22 cellular contexts compared by ENCODE assay signal in the genomic region with DNA sequence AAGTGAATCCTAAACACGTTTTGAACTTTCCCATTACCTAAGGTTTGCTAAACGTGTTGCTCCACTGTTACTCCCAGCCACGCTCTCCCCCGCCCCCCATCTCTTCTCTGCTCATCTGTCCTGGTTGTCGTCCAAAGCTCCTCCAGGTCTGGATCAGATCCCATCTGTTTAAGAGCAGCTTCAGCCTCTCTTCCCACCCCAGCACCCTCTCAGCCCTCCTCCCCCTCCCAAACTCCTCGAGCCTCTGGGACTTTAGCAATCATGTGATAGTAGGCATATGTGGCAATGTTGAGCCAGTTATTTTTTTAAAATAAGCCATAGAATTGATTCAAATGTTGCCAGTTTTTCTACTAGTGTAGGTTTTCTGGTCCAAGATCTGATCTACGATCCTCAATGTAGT. TPM values are rescaled to one million over a fixed set of nuclear protein-coding genes. Genes with fewer than 3 reads are reported as not detected.
DNase-seq lines count a peak whose midpoint lies in the region; ATAC-seq and TF ChIP-seq lines count a peak whose summit lies in the region.
"Had no signal": no experiment of that assay in that cellular context is flagged by ENCODE, and none has a peak within 500 bp of the region (broad histone marks: within the 10 kb centered on the region; RNA-seq: fewer than 3 reads in every experiment).

No MANE protein-coding gene starts in this region.

- H3K27me3 Mint-ChIP-seq in CD4-positive, alpha-beta T cell: peaks cover 12% of the 10 kb centered on the region
- H3K27me3 Mint-ChIP-seq: activated naive CD4-positive, alpha-beta T cell treated with anti-CD3 and anti-CD28 coated beads, Interleukin-2, amount 50 U/mL, for 24 hours had no signal

- no peak overlapping the region for H3K27ac Mint-ChIP-seq in CD4-positive, alpha-beta T cell
- H3K27ac Mint-ChIP-seq: activated naive CD4-positive, alpha-beta T cell treated with anti-CD3 and anti-CD28 coated beads, Interleukin-2, amount 50 U/mL, for 24 hours; naive thymus-derived CD8-positive, alpha-beta T cell had no signal

- peak; percentile 23 for TF ChIP-seq RAD21 in SK-N-SH (IDR thresholded peaks at IDR 0.05; ENCODE audit: low read length)

- peaks cover 6% of the 10 kb centered on the region for H3K4me1 Mint-ChIP-seq in CD4-positive, alpha-beta T cell (ENCODE audit: low read depth)

- H3K4me3 ChIP-seq in BE2C (ENCODE audit: low read depth, low read length) (peak overlapping the region; percentile 20; the same call in 1 of the 2 replicates), SK-N-SH (ENCODE audit: low read depth in 2 of 2, low read length in 1 of 2) (no peak overlapping the region), left lung (no peak overlapping the region)
- H3K4me3 ChIP-seq: BLaER1 treated with 17β-estradiol and CSF1 and Interleukin-3, amounts not matched to agents 10 nM and 100 nM; pancreas; thoracic aorta had no signal

- no peaks in the 10 kb centered on the region for H3K9me3 Mint-ChIP-seq in CD4-positive, alpha-beta T cell
- H3K9me3 Mint-ChIP-seq: activated naive CD4-positive, alpha-beta T cell treated with anti-CD3 and anti-CD28 coated beads, Interleukin-2, amount 50 U/mL, for 24 hours; naive thymus-derived CD8-positive, alpha-beta T cell had no signal

- H3K36me3 ChIP-seq in BE2C (no peaks in the 10 kb centered on the region), SK-N-SH (replicated peaks in 1 of 2; ENCODE audit: control insufficient read depth in 1 of 2, insufficient read depth in 2 of 2, low read length in 1 of 2) (no peaks in the 10 kb centered on the region), left lung (no peaks in the 10 kb centered on the region)
- H3K36me3 ChIP-seq: BLaER1 treated with 17β-estradiol and CSF1 and Interleukin-3, amounts not matched to agents 10 nM and 100 nM; pancreas; thoracic aorta had no signal

- CTCF ChIA-PET in SK-N-SH (lab: Yijun Ruan, JAX): interaction anchor here (0.7 to 2.5 kb wide), 10 partner anchors 15 to 53 kb away, joined by 3 to 16 read pairs (median 4); a partner anchor contains a TSS
- CTCF ChIA-PET in CD4-positive, alpha-beta T cell (lab: Charles Lee): no interaction called here

- no peaks in the 10 kb centered on the region for H3K36me3 Mint-ChIP-seq in CD4-positive, alpha-beta T cell (ENCODE audit: low read depth)
- H3K36me3 Mint-ChIP-seq: activated naive CD4-positive, alpha-beta T cell treated with anti-CD3 and anti-CD28 coated beads, Interleukin-2, amount 50 U/mL, for 24 hours; naive thymus-derived CD8-positive, alpha-beta T cell had no signal

- TF ChIP-seq EP300 in SK-N-SH (IDR thresholded peaks at IDR 0.05; ENCODE audit: borderline replicate concordance in 1 of 2, low read depth in 1 of 2, low read length in 1 of 2): peak in 1 of 2 experiments; percentile 85; a peak in 2 of 4 replicates

- H3K4me3 Mint-ChIP-seq in CD4-positive, alpha-beta T cell: no peak overlapping the region
- H3K4me3 Mint-ChIP-seq: activated naive CD4-positive, alpha-beta T cell treated with anti-CD3 and anti-CD28 coated beads, Interleukin-2, amount 50 U/mL, for 24 hours; naive thymus-derived CD8-positive, alpha-beta T cell had no signal

- no peak overlapping the region for H2AFZ ChIP-seq in SK-N-SH (ENCODE audit: low read depth)

- H3K4me2 ChIP-seq in SK-N-SH: no peak overlapping the region
- H3K4me2 ChIP-seq: BLaER1 treated with 17β-estradiol and CSF1 and Interleukin-3, amounts not matched to agents 10 nM and 100 nM had no signal

- peaks cover 37% of the 10 kb centered on the region for H3K4me1 ChIP-seq in BE2C
- peaks cover 0 to 21% of the 10 kb centered on the region in 2 experiments; a peak in 2 of 4 replicates for H3K4me1 ChIP-seq in SK-N-SH (ENCODE audit: control insufficient read depth in 1 of 2, insufficient read depth in 2 of 2, low read depth in 1 of 2, low read length in 1 of 2)
- peaks cover 0 to 4% of the 10 kb centered on the region in 2 donors for H3K4me1 ChIP-seq in left lung
- H3K4me1 ChIP-seq: BLaER1 treated with 17β-estradiol and CSF1 and Interleukin-3, amounts not matched to agents 10 nM and 100 nM had no signal

- H3K27me3 ChIP-seq in BE2C (no peaks in the 10 kb centered on the region), SK-N-SH (ENCODE audit: insufficient read depth) (peaks cover 10% of the 10 kb centered on the region; the same call in 1 of the 2 replicates), left lung (no peaks in the 10 kb centered on the region)
- H3K27me3 ChIP-seq in CD4-positive, alpha-beta T cell (ENCODE audit: control insufficient read depth, insufficient read depth, low read length): no peaks in the 10 kb centered on the region
- H3K27me3 ChIP-seq: BLaER1 treated with 17β-estradiol and CSF1 and Interleukin-3, amounts not matched to agents 10 nM and 100 nM; pancreas had no signal

- TF ChIP-seq CTCF in BE2C (IDR thresholded peaks at IDR 0.05; ENCODE audit: low read depth, low read length) (no peak), SK-N-SH (IDR thresholded peaks at IDR 0.05) (no peak), left lung (IDR thresholded peaks at IDR 0.05) (no peak)
- no peak for TF ChIP-seq CTCF in CD4-positive, alpha-beta T cell (IDR thresholded peaks at IDR 0.05)

- H3K79me2 ChIP-seq in SK-N-SH (ENCODE audit: insufficient read depth): no peaks in the 10 kb centered on the region

- H4K20me1 ChIP-seq in SK-N-SH (ENCODE audit: insufficient read depth): no peaks in the 10 kb centered on the region
- H4K20me1 ChIP-seq: BLaER1 treated with 17β-estradiol and CSF1 and Interleukin-3, amounts not matched to agents 10 nM and 100 nM had no signal

- intact Hi-C loops in left lung (cut with DNase I): no loop called here
- intact Hi-C loops in CD4-positive, alpha-beta T cell (cut with DNase I, micrococcal nuclease): no loop called here

- peak overlapping the region in 1 of 2 experiments; percentile 81; a peak in 2 of 4 replicates for H3K27ac ChIP-seq in SK-N-SH (ENCODE audit: low read depth in 2 of 2, low read length in 1 of 2)
- no peak overlapping the region for H3K27ac ChIP-seq in left lung
- no peak overlapping the region for H3K27ac ChIP-seq in CD4-positive, alpha-beta T cell (ENCODE audit: low read depth, low read length)
- H3K27ac ChIP-seq: BLaER1 treated with 17β-estradiol and CSF1 and Interleukin-3, amounts not matched to agents 10 nM and 100 nM; pancreas; thoracic aorta had no signal

- POLR2A ChIA-PET in SK-N-SH (lab: Yijun Ruan, JAX): interaction anchor here (0.9 to 1.2 kb wide), 3 partner anchors 18 to 29 kb away, joined by 3 to 4 read pairs (median 4); a partner anchor contains a TSS
- POLR2A ChIA-PET in CD4-positive, alpha-beta T cell (lab: Charles Lee): no interaction called here

- WGBS in SK-N-SH (ENCODE audit: low lambda C conversion rate): 34% methylated on average over 7 of the region's 7 CpGs

- DNase-seq in BE2C (peak; percentile 86), NCI-H1694 (lab: John Stamatoyannopoulos, UW) (peak; percentile 93), SK-N-SH (peak; percentile 78), left lung (no peak), DMS79 (lab: John Stamatoyannopoulos, UW) (no peak), DMS114 treated with DMSO at 0.1 percent for 48 hours (lab: John Stamatoyannopoulos, UW; ENCODE audit: unreplicated experiment) (no peak)
- no peak for DNase-seq in CD4-positive, alpha-beta T cell
- DNase-seq: activated CD4-positive, alpha-beta T cell treated with anti-CD3 and anti-CD28 coated beads, Interleukin-2, amount 50 U/mL, for 1 hour; aorta; caudate nucleus; HCEC 1CT; naive thymus-derived CD8-positive, alpha-beta T cell; pancreas; stimulated activated naive CD8-positive, alpha-beta T cell treated with anti-CD3 and anti-CD28 coated beads, Interleukin-15, Interleukin-2, amounts not matched to agents 100 U/mL and 50 U/mL, for 24 hours had no signal

- H3K9ac ChIP-seq in SK-N-SH: no peak overlapping the region
- H3K9ac ChIP-seq: BLaER1 treated with 17β-estradiol and CSF1 and Interleukin-3, amounts not matched to agents 10 nM and 100 nM had no signal

- no peaks in the 10 kb centered on the region for H3K9me2 ChIP-seq in SK-N-SH

- no peaks in the 10 kb centered on the region for H3F3A ChIP-seq in SK-N-SH (replicated peaks; ENCODE audit: insufficient read depth)

- H3K9me3 ChIP-seq in BE2C (no peaks in the 10 kb centered on the region), SK-N-SH (no peaks in the 10 kb centered on the region), left lung (no peaks in the 10 kb centered on the region)
- H3K9me3 ChIP-seq in CD4-positive, alpha-beta T cell (ENCODE audit: control insufficient read depth, low read length): no peaks in the 10 kb centered on the region
- H3K9me3 ChIP-seq: BLaER1 treated with 17β-estradiol and CSF1 and Interleukin-3, amounts not matched to agents 10 nM and 100 nM; pancreas; thoracic aorta had no signal

- ATAC-seq in left lung: peak; percentile 54
- ATAC-seq in CD4-positive, alpha-beta T cell (ENCODE audit: poor library complexity): no peak
- no peak for ATAC-seq in HG02642 (IDR thresholded peaks at IDR 0.05; ENCODE audit: poor library complexity, unreplicated experiment)
- ATAC-seq: naive thymus-derived CD8-positive, alpha-beta T cell; pancreas; sciatic nerve; stimulated activated naive CD8-positive, alpha-beta T cell treated with anti-CD3 and anti-CD28 coated beads, Interleukin-15, Interleukin-2, amounts not matched to agents 100 U/mL and 50 U/mL, for 24 hours had no signal

TF ChIP-seq in SK-N-SH, 30 proteins besides CTCF, POLR2A, EP300 and RAD21:
- TF ChIP-seq FOXJ3 (CRISPR knock-in tag; IDR thresholded peaks at IDR 0.05) (no peak), CHD2 (IDR thresholded peaks at IDR 0.05; ENCODE audit: low read length, partially characterized antibody) (peak; percentile 82), MXI1 (IDR thresholded peaks at IDR 0.05; ENCODE audit: low read depth, low read length) (peak; percentile 59; the same call in 1 of the 2 replicates), RFX5 (IDR thresholded peaks at IDR 0.05; ENCODE audit: low read length) (0 out of 2 replicates have a peak, but pooled peaks have one; percentile 25), GATA2 (CRISPR knock-in tag; IDR thresholded peaks at IDR 0.05) (peak; percentile 91), NFIC (IDR thresholded peaks at IDR 0.05; ENCODE audit: borderline replicate concordance) (no peak), RCOR1 (IDR thresholded peaks at IDR 0.05; ENCODE audit: low read length) (0 out of 2 replicates have a peak, but pooled peaks have one; percentile 24), FOXM1 (IDR thresholded peaks at IDR 0.05; ENCODE audit: low read depth) (no peak), EZH2phosphoT487 (IDR thresholded peaks at IDR 0.05; ENCODE audit: borderline replicate concordance, low read depth) (no peak)

RNA-seq across cellular contexts. Expression of a gene that starts 20.0 kb away (rescaled TPM):
- polyA plus RNA-seq in BE2C (2012; ENCODE audit: insufficient read depth, insufficient read length, low read depth): 89.6 TPM
- 22.1 and 28.2 TPM in 2 replicates for polyA plus RNA-seq in SK-N-SH (2012; rRNA removed)
- 14.9 and 17.7 TPM in 2 replicates for polyA plus RNA-seq in SK-N-SH (2012; cell fraction: cytosol; rRNA removed)
- 60.5 and 67.4 TPM in 2 replicates for polyA plus RNA-seq in SK-N-SH (2012; cell fraction: nucleus; rRNA removed)
- total RNA-seq in left lung: 10 to 100 TPM; 33.1 to 47.2 TPM
- total RNA-seq in CD4-positive, alpha-beta T cell: 100 to 1,000 TPM; 115 to 128 TPM

RNA-seq across cellular contexts. Expression of a gene that starts 56.4 kb away (rescaled TPM):
- not detected for polyA plus RNA-seq in BE2C (2012; ENCODE audit: insufficient read depth, insufficient read length, low read depth)
- not detected in 2 replicates for polyA plus RNA-seq in SK-N-SH (2012; rRNA removed)
- not detected in 2 replicates for polyA plus RNA-seq in SK-N-SH (2012; cell fraction: cytosol; rRNA removed)
- not detected in 2 replicates for polyA plus RNA-seq in SK-N-SH (2012; cell fraction: nucleus; rRNA removed)
- not detected for total RNA-seq in left lung
- total RNA-seq in CD4-positive, alpha-beta T cell: not detected
- total RNA-seq: aorta; kidney epithelial cell; mesenteric fat pad; naive thymus-derived CD8-positive, alpha-beta T cell; OCI-LY7; pancreas; sciatic nerve; thoracic aorta had no signal
- polyA plus RNA-seq: aorta; naive thymus-derived CD8-positive, alpha-beta T cell; pancreas had no signal

Comparison
In these comparisons a context has a peak if more than half of its experiments do, and no peak if none do; other contexts are left out.
1. DNase-seq: peak in BE2C (single experiment), NCI-H1694 (single experiment) and SK-N-SH (single experiment); none in left lung (0 of 2), DMS79 (single experiment), CD4-positive, alpha-beta T cell (0 of 10) and DMS114 treated with DMSO at 0.1 percent for 48 hours (single experiment).